31 cellular contexts compared by ENCODE assay signal in the genomic region with DNA sequence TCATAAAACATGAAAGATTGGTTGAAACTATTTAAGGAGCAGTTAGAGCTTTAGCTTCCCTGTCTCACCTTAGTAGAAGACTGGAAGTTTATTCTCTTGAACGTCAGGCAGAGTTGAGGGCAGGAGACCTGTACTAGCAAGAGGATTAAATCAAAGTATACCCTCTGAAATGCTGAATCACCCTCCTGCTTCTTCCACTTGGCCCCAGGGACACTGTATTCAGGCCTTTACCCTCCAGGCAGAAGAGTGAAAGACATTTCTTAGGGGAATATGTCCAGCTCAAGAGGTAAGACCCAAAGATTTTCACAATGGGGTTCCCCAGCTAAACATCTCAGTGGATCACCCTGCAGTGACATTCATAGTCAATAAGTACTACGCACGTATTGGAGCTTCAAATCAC. TPM values are rescaled to one million over a fixed set of nuclear protein-coding genes. Genes with fewer than 3 reads are reported as not detected.
DNase-seq lines count a peak whose midpoint lies in the region; ATAC-seq and TF ChIP-seq lines count a peak whose summit lies in the region.
"Had no signal": no experiment of that assay in that cellular context is flagged by ENCODE, and none has a peak within 500 bp of the region (broad histone marks: within the 10 kb centered on the region; RNA-seq: fewer than 3 reads in every experiment).

No MANE protein-coding gene starts in this region.

- no peaks in the 10 kb centered on the region for H3K36me3 ChIP-seq in PC-9 (ENCODE audit: low read depth)
- H3K36me3 ChIP-seq in right lobe of liver: no peaks in the 10 kb centered on the region
- H3K36me3 ChIP-seq in WERI-Rb-1: no peaks in the 10 kb centered on the region
- H3K36me3 ChIP-seq: BLaER1 treated with 17β-estradiol and CSF1 and Interleukin-3, amounts not matched to agents 10 nM and 100 nM; SJCRH30 had no signal

- peaks cover 4% of the 10 kb centered on the region for H3K36me3 Mint-ChIP-seq in HFFc6 (ENCODE audit: low read depth)
- H3K36me3 Mint-ChIP-seq: CD4-positive, alpha-beta memory T cell; IgD-negative memory B cell had no signal

- peak overlapping the region; percentile 99; the same call in 1 of the 2 replicates for H3K27ac ChIP-seq in 22Rv1
- no peak overlapping the region for H3K27ac ChIP-seq in PC-9
- H3K27ac ChIP-seq in right lobe of liver: peak overlapping the region in 2 of 3 donors; percentile 9 to 21
- H3K27ac ChIP-seq in WERI-Rb-1: no peak overlapping the region
- H3K27ac ChIP-seq: BLaER1 treated with 17β-estradiol and CSF1 and Interleukin-3, amounts not matched to agents 10 nM and 100 nM; SJCRH30 had no signal

- no peak for DNase-seq in HFFc6
- DNase-seq in PC-9: no peak
- no peak for DNase-seq in right lobe of liver
- DNase-seq in SW480 (ENCODE audit: low spot score): no peak
- no peak for DNase-seq in activated effector memory CD4-positive, alpha-beta T cell treated with Interleukin-2 at 50 U/mL for 16 hours
- DNase-seq in NK-92 treated with Interleukin-12 subunit alpha and Interleukin-12 subunit beta, amount 100 ng/mL, for 24 hours (lab: John Stamatoyannopoulos, UW): no peak
- DNase-seq in WERI-Rb-1: no peak
- DNase-seq: AML-193; CD4-positive, alpha-beta memory T cell; COR-L47; DMS79; EL; GDM1; HCEC 1CT; Karpas-422; NCI-H1105; NCI-H146; NCI-H1930; NCI-H2107; NCI-H524; NCI-H748 treated with DMSO at 0.1 percent for 48 hours; SJCRH30 had no signal

- WGBS in right lobe of liver (ENCODE audit: insufficient coverage, low coverage, low lambda C conversion rate, missing lambda C conversion rate): 73% methylated on average over 3 of the region's 3 CpGs

- H2AFZ ChIP-seq in PC-9: peak overlapping the region; percentile 12; the same call in 1 of the 2 replicates

- H3K4me1 ChIP-seq in PC-9 (replicated peaks; ENCODE audit: insufficient read depth): no peaks in the 10 kb centered on the region
- peaks cover 0 to 75% (median 23%) of the 10 kb centered on the region in 4 donors for H3K4me1 ChIP-seq in right lobe of liver
- H3K4me1 ChIP-seq: BLaER1 treated with 17β-estradiol and CSF1 and Interleukin-3, amounts not matched to agents 10 nM and 100 nM; SJCRH30 had no signal

- no peaks in the 10 kb centered on the region for H4K20me1 ChIP-seq in PC-9 (ENCODE audit: insufficient read depth)
- H4K20me1 ChIP-seq: BLaER1 treated with 17β-estradiol and CSF1 and Interleukin-3, amounts not matched to agents 10 nM and 100 nM had no signal

- no peaks in the 10 kb centered on the region for H3K27me3 ChIP-seq in PC-9 (ENCODE audit: insufficient read depth, low read depth)
- H3K27me3 ChIP-seq in right lobe of liver: no peaks in the 10 kb centered on the region
- H3K27me3 ChIP-seq in WERI-Rb-1 (ENCODE audit: insufficient read depth, low read depth, severe bottlenecking): no peaks in the 10 kb centered on the region
- H3K27me3 ChIP-seq: BLaER1 treated with 17β-estradiol and CSF1 and Interleukin-3, amounts not matched to agents 10 nM and 100 nM; SJCRH30 had no signal

- CTCF ChIA-PET in PC-9 (lab: Charles Lee): no interaction called here

- TF ChIP-seq POLR2A in right lobe of liver (IDR thresholded peaks at IDR 0.05): no peak

- H3K9me2 ChIP-seq in PC-9 (ENCODE audit: insufficient read depth): no peaks in the 10 kb centered on the region

- POLR2A ChIA-PET in PC-9 (lab: Charles Lee; ENCODE audit: unreplicated experiment): no interaction called here

- H3K9me3 ChIP-seq in PC-9 (ENCODE audit: insufficient read depth, low read depth) (no peaks in the 10 kb centered on the region), right lobe of liver (no peaks in the 10 kb centered on the region), WERI-Rb-1 (ENCODE audit: severe bottlenecking) (no peaks in the 10 kb centered on the region)
- H3K9me3 ChIP-seq: BLaER1 treated with 17β-estradiol and CSF1 and Interleukin-3, amounts not matched to agents 10 nM and 100 nM; SJCRH30 had no signal

- H3K4me3 ChIP-seq in PC-9: no peak overlapping the region
- no peak overlapping the region for H3K4me3 ChIP-seq in right lobe of liver
- H3K4me3 ChIP-seq in WERI-Rb-1 (ENCODE audit: low read depth, low read length): no peak overlapping the region
- H3K4me3 ChIP-seq: BLaER1 treated with 17β-estradiol and CSF1 and Interleukin-3, amounts not matched to agents 10 nM and 100 nM; GM12878; SJCRH30 had no signal

- peaks cover 2% of the 10 kb centered on the region for H3K27me3 Mint-ChIP-seq in HFFc6 (ENCODE audit: insufficient read depth)

- no TSS peak for BruUV-seq in PC-9 (replicated peaks; lab: Mats Ljungman, UMichigan)

- H3K4me2 ChIP-seq in PC-9: no peak overlapping the region
- H3K4me2 ChIP-seq: BLaER1 treated with 17β-estradiol and CSF1 and Interleukin-3, amounts not matched to agents 10 nM and 100 nM had no signal

- intact Hi-C loops in PC-9 (cut with micrococcal nuclease; ENCODE audit: unreplicated experiment) (no loop called here), right lobe of liver (cut with DNase I) (no loop called here)

- TF ChIP-seq CTCF in 22Rv1 (IDR thresholded peaks at IDR 0.05) (no peak), HFFc6 (IDR thresholded peaks at IDR 0.05) (no peak), PC-9 (conservative IDR thresholded peaks at IDR 0.05) (no peak), right lobe of liver (IDR thresholded peaks at IDR 0.05) (no peak), WERI-Rb-1 (IDR thresholded peaks at IDR 0.05; ENCODE audit: low read depth, low read length) (no peak)

- no peaks in the 10 kb centered on the region for H3F3A ChIP-seq in PC-9 (ENCODE audit: insufficient read depth, low read depth)

- ATAC-seq in right lobe of liver: no peak
- ATAC-seq: Right ventricle myocardium inferior, SK-N-SH treated with all-trans-retinoic acid at 6 μM for 48 hours had no signal

- peaks cover 32% of the 10 kb centered on the region for H3K4me1 Mint-ChIP-seq in HFFc6 (ENCODE audit: low read depth)
- H3K4me1 Mint-ChIP-seq: CD4-positive, alpha-beta memory T cell; IgD-negative memory B cell had no signal

- no peaks in the 10 kb centered on the region for H3K9me3 Mint-ChIP-seq in HFFc6
- H3K9me3 Mint-ChIP-seq: CD4-positive, alpha-beta memory T cell had no signal

- H3K79me2 ChIP-seq in PC-9 (ENCODE audit: low read depth): no peaks in the 10 kb centered on the region

- H3K4me3 Mint-ChIP-seq in HFFc6: no peak overlapping the region
- H3K4me3 Mint-ChIP-seq: CD4-positive, alpha-beta memory T cell; IgD-negative memory B cell had no signal

- 0 out of 2 replicates have a peak overlapping the region, but pooled peaks have one; percentile 48 for H3K27ac Mint-ChIP-seq in HFFc6
- H3K27ac Mint-ChIP-seq: CD4-positive, alpha-beta memory T cell had no signal

RNA-seq across cellular contexts. Expression of gene APOA4, which starts 11.9 kb away (rescaled TPM):
- total RNA-seq in HFFc6 (2021; fragmentation: NEBNext Ultra II Directional; extraction: Animal tissue kit (Norgen Biotek cat#: 25700)): not detected
- not detected in 2 replicates for total RNA-seq in PC-9 (2021)
- 1,000 to 10,000 TPM in 2 of 6 experiments, 100 to 1,000 TPM in 2, 10 to 100 TPM in 2; 21.9 to 1,288 (median 117) TPM for total RNA-seq in right lobe of liver
- total RNA-seq: CD4-positive, alpha-beta memory T cell; GM12878; H1; OCI-LY7; Right ventricle myocardium inferior; RPMI7951; SJCRH30 had no signal

RNA-seq across cellular contexts. Expression of gene APOC3, which starts 18.5 kb away (rescaled TPM):
- total RNA-seq in HFFc6 (2021; fragmentation: NEBNext Ultra II Directional; extraction: Animal tissue kit (Norgen Biotek cat#: 25700)): not detected
- total RNA-seq in PC-9 (2021) (not detected in 2 replicates), right lobe of liver (over 10,000 TPM in 3 of 6 experiments, 1,000 to 10,000 TPM in 3; 4,225 to 15,106 (median 9,815) TPM)
- total RNA-seq: CD4-positive, alpha-beta memory T cell; H1; OCI-LY7; Right ventricle myocardium inferior; RPMI7951; SJCRH30 had no signal

RNA-seq across cellular contexts. Expression of gene APOA5, which starts 19.5 kb away (rescaled TPM):
- not detected for total RNA-seq in HFFc6 (2021; fragmentation: NEBNext Ultra II Directional; extraction: Animal tissue kit (Norgen Biotek cat#: 25700))
- total RNA-seq in PC-9 (2021) (not detected in 2 replicates), right lobe of liver (1,000 to 10,000 TPM in 1 of 6 experiments, 100 to 1,000 TPM in 4, 10 to 100 TPM in 1; 57.8 to 1,064 (median 724) TPM)
- total RNA-seq: CD4-positive, alpha-beta memory T cell; OCI-LY7; Right ventricle myocardium inferior; RPMI7951; SJCRH30 had no signal

RNA-seq across cellular contexts. Expression of gene ZPR1, which starts 23.4 kb away (rescaled TPM):
- 10 to 100 TPM; 55.9 to 71.8 (median 64.4) TPM for total RNA-seq in HFFc6 (2021; fragmentation: NEBNext Ultra II Directional; extraction: Animal tissue kit (Norgen Biotek cat#: 25700))
- 29.6 and 33.0 TPM in 2 replicates for total RNA-seq in PC-9 (2021)
- 10 to 100 TPM; 17.9 to 86.6 (median 30.2) TPM for total RNA-seq in right lobe of liver

RNA-seq across cellular contexts. Expression of gene APOA1, which starts 26.2 kb away (rescaled TPM):
- not detected for total RNA-seq in HFFc6 (2021; fragmentation: NEBNext Ultra II Directional; extraction: Animal tissue kit (Norgen Biotek cat#: 25700))
- not detected in 2 replicates for total RNA-seq in PC-9 (2021)
- over 10,000 TPM in 2 of 6 experiments, 1,000 to 10,000 TPM in 4; 5,429 to 12,494 (median 8,679) TPM for total RNA-seq in right lobe of liver
- total RNA-seq: H1, SJCRH30 had no signal

Comparison
In these comparisons a context has a peak if more than half of its experiments do, and no peak if none do; other contexts are left out.
1. H3K27ac ChIP-seq: peak in 22Rv1 (single experiment) and right lobe of liver (2 of 3); none in PC-9 (single experiment) and WERI-Rb-1 (single experiment).
2. RNA of gene APOA4, which starts 11.9 kb away (total RNA-seq): 21.9 to 1,288 TPM in right lobe of liver; not detected in HFFc6 and not detected in PC-9; every median in the first group is over 10 times any median in the second.
3. RNA of gene APOC3, which starts 18.5 kb away (total RNA-seq): 4,225 to 15,106 TPM in right lobe of liver; not detected in HFFc6 and not detected in PC-9; every median in the first group is over 1,000 times any median in the second.
4. RNA of gene APOA5, which starts 19.5 kb away (total RNA-seq): 57.8 to 1,064 TPM in right lobe of liver; not detected in HFFc6 and not detected in PC-9; every median in the first group is over 10 times any median in the second.